17 cellular contexts compared by ENCODE assay signal in the genomic region with DNA sequence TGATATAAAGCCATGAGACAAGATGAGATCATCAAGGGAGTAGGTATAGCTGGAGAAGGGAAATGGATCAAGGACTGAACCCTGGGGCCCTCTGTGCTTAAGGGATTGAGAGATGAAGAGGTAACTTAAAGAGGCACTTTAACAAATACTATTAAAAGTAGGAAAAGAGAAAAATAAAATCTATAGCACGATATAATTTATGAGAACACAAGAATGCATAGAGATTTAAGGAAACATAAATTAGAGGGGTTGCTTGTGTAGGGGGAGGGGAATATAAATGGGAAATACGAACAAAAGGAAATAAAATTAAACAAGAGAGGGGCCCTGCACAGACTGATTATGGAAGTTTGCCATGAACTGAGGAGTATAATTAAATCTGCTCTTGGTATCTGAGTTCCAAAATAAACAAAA. TPM values are rescaled to one million over a fixed set of nuclear protein-coding genes. Genes with fewer than 3 reads are reported as not detected.
DNase-seq lines count a peak whose midpoint lies in the region; ATAC-seq and TF ChIP-seq lines count a peak whose summit lies in the region.
"Had no signal": no experiment of that assay in that cellular context is flagged by ENCODE, and none has a peak within 500 bp of the region (broad histone marks: within the 10 kb centered on the region; RNA-seq: fewer than 3 reads in every experiment).

No MANE protein-coding gene starts in this region.

- no peaks in the 10 kb centered on the region for H3K36me3 ChIP-seq in SK-N-MC (ENCODE audit: insufficient read depth, low read length)
- no peaks in the 10 kb centered on the region for H3K36me3 ChIP-seq in suprapubic skin

- H3K4me1 Mint-ChIP-seq in osteocyte (ENCODE audit: unreplicated experiment) = peaks cover 35% of the 10 kb centered on the region
- H3K4me1 Mint-ChIP-seq: CD4-positive, alpha-beta memory T cell had no signal

- H3K9me3 ChIP-seq in SK-N-MC (ENCODE audit: low read depth, low read length) = no peaks in the 10 kb centered on the region
- no peaks in the 10 kb centered on the region for H3K9me3 ChIP-seq in suprapubic skin

- H3K27me3 ChIP-seq in suprapubic skin = no peaks in the 10 kb centered on the region

- intact Hi-C loops in left ventricle myocardium superior (cut with micrococcal nuclease) = no loop called here

- H3K4me1 ChIP-seq in suprapubic skin = peaks cover 25% of the 10 kb centered on the region

- H3K27ac Mint-ChIP-seq in osteocyte (ENCODE audit: unreplicated experiment) = peak overlapping the region; percentile 24
- H3K27ac Mint-ChIP-seq: B cell had no signal

- 40% methylated on average over 2 of the region's 2 CpGs for WGBS in suprapubic skin

- H3K4me3 ChIP-seq in SK-N-MC = peak overlapping the region; percentile 19; the same call in 1 of the 2 replicates
- no peak overlapping the region for H3K4me3 ChIP-seq in suprapubic skin
- H3K4me3 ChIP-seq: PC-9 had no signal

- H3K36me3 Mint-ChIP-seq in osteocyte (ENCODE audit: unreplicated experiment) = no peaks in the 10 kb centered on the region
- H3K36me3 Mint-ChIP-seq: CD4-positive, alpha-beta memory T cell had no signal

- no peak overlapping the region for H3K9ac ChIP-seq in SK-N-MC (ENCODE audit: insufficient read length)

- H3K27ac ChIP-seq in SK-N-MC (peak overlapping the region; percentile 67; the same call in 1 of the 2 replicates), suprapubic skin (no peak overlapping the region)
- H3K27ac ChIP-seq: PC-9 had no signal

- TF ChIP-seq CTCF in osteocyte (IDR thresholded peaks at IDR 0.05) (no peak), suprapubic skin (IDR thresholded peaks at IDR 0.05) (no peak)

- no peaks in the 10 kb centered on the region for H3K9me3 Mint-ChIP-seq in osteocyte (ENCODE audit: unreplicated experiment)
- H3K9me3 Mint-ChIP-seq: CD4-positive, alpha-beta memory T cell had no signal

- H3K27me3 Mint-ChIP-seq in osteocyte (ENCODE audit: unreplicated experiment) = no peaks in the 10 kb centered on the region
- H3K27me3 Mint-ChIP-seq: B cell; CD4-positive, alpha-beta memory T cell had no signal

- no peak for TF ChIP-seq EP300 in suprapubic skin (IDR thresholded peaks at IDR 0.05)

- ATAC-seq in left ventricle myocardium superior = no peak
- ATAC-seq: HCT116 had no signal

- TF ChIP-seq POLR2A in suprapubic skin (IDR thresholded peaks at IDR 0.05) = no peak

- no peak overlapping the region for H3K4me3 Mint-ChIP-seq in osteocyte (ENCODE audit: unreplicated experiment)
- H3K4me3 Mint-ChIP-seq: B cell; CD4-positive, alpha-beta memory T cell had no signal

- DNase-seq in NCI-H1105 (lab: John Stamatoyannopoulos, UW) (peak; percentile 8), SK-N-MC (ENCODE audit: low read depth, low spot score) (no peak), dermis blood vessel endothelial cell (peak; percentile 37), osteocyte (ENCODE audit: extremely low spot score, unreplicated experiment) (no peak), suprapubic skin (ENCODE audit: low spot score in 2 of 2) (no peak), HuH-7.5 (ENCODE audit: low spot score) (no peak), left ventricle myocardium superior (no peak)
- DNase-seq: CD4-positive, alpha-beta memory T cell; DMS79 treated with DMSO at 0.1 percent for 48 hours; IMR-90; MV-4-11; NCI-H1694; NCI-H2171; NCI-H524 treated with DMSO at 0.1 percent for 48 hours; PC-9 had no signal

RNA-seq across cellular contexts. Expression of a gene that starts 15.6 kb away (rescaled TPM):
- total RNA-seq in dermis blood vessel endothelial cell (1.2 and 2.0 TPM in 2 replicates), osteocyte (12.4 and 12.5 TPM in 2 replicates), suprapubic skin (1 to 10 TPM; 1.1 to 4.5 (median 3.1) TPM), left ventricle myocardium superior (1.9 TPM)
- total RNA-seq: PC-9 had no signal

Comparison
In these comparisons a context has a peak if more than half of its experiments do, and no peak if none do; other contexts are left out.
1. DNase-seq: peak in NCI-H1105 (single experiment) and dermis blood vessel endothelial cell (single experiment); none in SK-N-MC (single experiment), osteocyte (single experiment), suprapubic skin (0 of 2), HuH-7.5 (single experiment) and left ventricle myocardium superior (single experiment).